Comparison of ENCODE assay signal across 8 cellular contexts in the genomic region with DNA sequence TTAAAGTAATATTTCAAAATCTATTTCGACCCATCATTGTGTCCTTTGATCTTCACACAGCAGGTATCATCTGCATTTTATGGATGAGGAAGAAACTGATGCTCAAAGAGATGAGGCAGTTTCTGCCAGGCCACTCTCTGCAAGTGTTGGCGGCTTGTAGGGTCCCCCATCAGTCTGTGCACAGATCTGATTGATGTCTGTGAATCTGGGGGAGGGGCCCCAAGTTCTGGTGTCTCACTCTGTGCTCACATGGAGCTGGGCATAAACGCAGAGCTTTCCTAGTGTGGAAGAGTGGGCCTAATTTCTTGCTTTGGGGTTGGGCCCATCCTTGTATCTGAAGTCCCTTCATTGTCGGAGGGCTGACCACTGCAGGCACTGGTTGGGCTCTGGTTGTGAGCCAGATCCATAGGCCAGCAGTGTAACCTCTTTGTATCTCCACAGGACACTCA. TPM values are rescaled to one million over a fixed set of nuclear protein-coding genes. Genes with fewer than 3 reads are reported as not detected.
DNase-seq lines count a peak whose midpoint lies in the region; ATAC-seq lines count a peak whose summit lies in the region.

No MANE protein-coding gene starts in this region.

- peaks cover 24 to 39% of the 10 kb centered on the region in 2 donors for H3K4me1 Mint-ChIP-seq in effector memory CD8-positive, alpha-beta T cell (ENCODE audit: low read depth in 2 of 2)
- H3K4me1 Mint-ChIP-seq in natural killer cell treated with Interleukin-12 subunit alpha and Interleukin-12 subunit beta and Interleukin-15 and Interleukin-18, amount 100 ng/mL, for 72 hours (ENCODE audit: low read depth in 2 of 2): peaks cover 34 to 36% of the 10 kb centered on the region in 2 donors

- H3K9me3 ChIP-seq in MG63: no peaks in the 10 kb centered on the region

- no peaks in the 10 kb centered on the region for H3K27me3 ChIP-seq in MG63

- peak overlapping the region; percentile 83 to 86 for H3K4me3 Mint-ChIP-seq in effector memory CD8-positive, alpha-beta T cell
- H3K4me3 Mint-ChIP-seq in natural killer cell treated with Interleukin-12 subunit alpha and Interleukin-12 subunit beta and Interleukin-15 and Interleukin-18, amount 100 ng/mL, for 72 hours: peak overlapping the region; percentile 88

- H3K9me3 Mint-ChIP-seq in effector memory CD8-positive, alpha-beta T cell: peaks cover 0 to 2% of the 10 kb centered on the region in 2 donors
- no peaks in the 10 kb centered on the region for H3K9me3 Mint-ChIP-seq in natural killer cell treated with Interleukin-12 subunit alpha and Interleukin-12 subunit beta and Interleukin-15 and Interleukin-18, amount 100 ng/mL, for 72 hours

- peak overlapping the region; percentile 97 for H3K4me3 ChIP-seq in MG63

- no peaks in the 10 kb centered on the region for H3K27me3 Mint-ChIP-seq in effector memory CD8-positive, alpha-beta T cell
- H3K27me3 Mint-ChIP-seq in natural killer cell treated with Interleukin-12 subunit alpha and Interleukin-12 subunit beta and Interleukin-15 and Interleukin-18, amount 100 ng/mL, for 72 hours: no peaks in the 10 kb centered on the region

- no peak for ATAC-seq in effector memory CD8-positive, alpha-beta T cell (replicated peaks)
- ATAC-seq in natural killer cell treated with Interleukin-12 subunit alpha and Interleukin-12 subunit beta and Interleukin-15 and Interleukin-18, amount 100 ng/mL, for 72 hours: no peak
- ATAC-seq in GM21737 (IDR thresholded peaks at IDR 0.05; ENCODE audit: unreplicated experiment): no peak

- peak overlapping the region; percentile 41 to 92 for H3K27ac Mint-ChIP-seq in effector memory CD8-positive, alpha-beta T cell
- H3K27ac Mint-ChIP-seq in natural killer cell treated with Interleukin-12 subunit alpha and Interleukin-12 subunit beta and Interleukin-15 and Interleukin-18, amount 100 ng/mL, for 72 hours: peak overlapping the region; percentile 77 to 79

- DNase-seq in COLO668 (lab: John Stamatoyannopoulos, UW; ENCODE audit: unreplicated experiment): peak; percentile 13
- no peak for DNase-seq in MG63
- DNase-seq in effector memory CD8-positive, alpha-beta T cell: no peak
- DNase-seq in natural killer cell treated with Interleukin-12 subunit alpha and Interleukin-12 subunit beta and Interleukin-15 and Interleukin-18, amount 100 ng/mL, for 72 hours (ENCODE audit: low spot score): no peak
- DNase-seq in stimulated activated naive CD4-positive, alpha-beta T cell treated with Interleukin-2 at 50 U/mL for 16 hours (lab: John Stamatoyannopoulos, UW): no peak
- no peak for DNase-seq in NOMO-1 treated with dmso at 0.1 percent for 144 hours (lab: John Stamatoyannopoulos, UW; ENCODE audit: unreplicated experiment)
- no peak for DNase-seq in OCI-M1 (lab: John Stamatoyannopoulos, UW)

- H3K36me3 Mint-ChIP-seq in effector memory CD8-positive, alpha-beta T cell (ENCODE audit: insufficient read depth): peaks cover 65% of the 10 kb centered on the region
- H3K36me3 Mint-ChIP-seq in natural killer cell treated with Interleukin-12 subunit alpha and Interleukin-12 subunit beta and Interleukin-15 and Interleukin-18, amount 100 ng/mL, for 72 hours: peaks cover 6% of the 10 kb centered on the region

- peaks cover 77% of the 10 kb centered on the region for H3K36me3 ChIP-seq in MG63

RNA-seq across cellular contexts. Expression of a gene that starts 1.6 kb away (rescaled TPM):
- 39.4 and 43.4 TPM in 2 replicates for total RNA-seq in MG63 (2014; rRNA removed; shearing (Covaris generic); ENCODE audit: low replicate concordance)
- 100 to 1,000 TPM; 107 to 166 TPM for total RNA-seq in natural killer cell treated with Interleukin-12 subunit alpha and Interleukin-12 subunit beta and Interleukin-15 and Interleukin-18, amount 100 ng/mL, for 72 hours

RNA-seq across cellular contexts. Expression of a gene that starts 2.7 kb away (rescaled TPM):
- total RNA-seq in MG63 (2014; rRNA removed; shearing (Covaris generic); ENCODE audit: low replicate concordance): 841 and 1,160 TPM in 2 replicates
- 100 to 1,000 TPM; 236 to 499 TPM for total RNA-seq in natural killer cell treated with Interleukin-12 subunit alpha and Interleukin-12 subunit beta and Interleukin-15 and Interleukin-18, amount 100 ng/mL, for 72 hours

RNA-seq across cellular contexts. Expression of a gene that starts 13.0 kb away (rescaled TPM):
- total RNA-seq in MG63 (2014; rRNA removed; shearing (Covaris generic); ENCODE audit: low replicate concordance): 1.4 and 9.6 TPM in 2 replicates
- 100 to 1,000 TPM in 1 of 2 donors, 10 to 100 TPM in 1; 53.9 to 124 TPM for total RNA-seq in natural killer cell treated with Interleukin-12 subunit alpha and Interleukin-12 subunit beta and Interleukin-15 and Interleukin-18, amount 100 ng/mL, for 72 hours

RNA-seq across cellular contexts. Expression of a gene that starts 32.3 kb away (rescaled TPM):
- not detected in 2 replicates for total RNA-seq in MG63 (2014; rRNA removed; shearing (Covaris generic); ENCODE audit: low replicate concordance)
- under 1 TPM in 1 of 2 donors, not detected in 1; 0.36 TPM for total RNA-seq in natural killer cell treated with Interleukin-12 subunit alpha and Interleukin-12 subunit beta and Interleukin-15 and Interleukin-18, amount 100 ng/mL, for 72 hours

RNA-seq across cellular contexts. Expression of a gene that starts 38.6 kb away (rescaled TPM):
- 16.3 and 31.0 TPM in 2 replicates for total RNA-seq in MG63 (2014; rRNA removed; shearing (Covaris generic); ENCODE audit: low replicate concordance)
- total RNA-seq in natural killer cell treated with Interleukin-12 subunit alpha and Interleukin-12 subunit beta and Interleukin-15 and Interleukin-18, amount 100 ng/mL, for 72 hours: 10 to 100 TPM; 60.1 to 89.5 TPM
